9 cellular contexts compared by ENCODE assay signal in the genomic region with DNA sequence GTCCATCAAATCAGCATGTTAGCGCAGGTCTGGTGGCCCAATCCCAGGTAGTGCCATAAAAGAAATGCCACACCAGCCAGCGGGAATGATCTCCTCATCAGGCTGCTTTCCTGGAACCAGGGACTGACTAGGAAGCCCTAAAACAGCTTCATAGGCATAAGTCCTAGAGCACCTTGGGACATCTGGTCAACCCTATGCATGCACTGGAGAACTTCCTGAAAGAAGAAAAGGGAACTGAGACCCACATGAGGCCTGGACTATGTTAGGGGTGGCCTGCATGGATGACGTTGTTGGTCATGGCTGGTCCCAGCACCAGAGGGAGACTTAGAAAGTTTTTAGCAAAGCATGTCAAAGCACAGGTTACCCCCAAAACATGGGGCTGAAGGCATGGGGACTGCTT. TPM values are rescaled to one million over a fixed set of nuclear protein-coding genes. Genes with fewer than 3 reads are reported as not detected.
DNase-seq lines count a peak whose midpoint lies in the region; ATAC-seq and TF ChIP-seq lines count a peak whose summit lies in the region.
"Had no signal": no experiment of that assay in that cellular context is flagged by ENCODE, and none has a peak within 500 bp of the region (broad histone marks: within the 10 kb centered on the region; RNA-seq: fewer than 3 reads in every experiment).

No MANE protein-coding gene starts in this region.

- DNase-seq in Kasumi-1 (lab: John Stamatoyannopoulos, UW) (peak; percentile 2 to 8), lower lobe of right lung (no peak), GF-D8 (lab: John Stamatoyannopoulos, UW) (no peak), 8988T (no peak)
- DNase-seq: psoas muscle had no signal

- H3K4me3 ChIP-seq in lower lobe of right lung: no peak overlapping the region
- H3K4me3 ChIP-seq: psoas muscle had no signal

- H3K9me3 ChIP-seq in lower lobe of right lung: no peaks in the 10 kb centered on the region
- H3K9me3 ChIP-seq: psoas muscle had no signal

- H3K27ac ChIP-seq in lower lobe of right lung: no peak overlapping the region
- H3K27ac ChIP-seq: epithelial cell of prostate, psoas muscle had no signal

- no peaks in the 10 kb centered on the region for H3K27me3 ChIP-seq in lower lobe of right lung (ENCODE audit: low read depth)

- ATAC-seq in GM18909 (IDR thresholded peaks at IDR 0.05; ENCODE audit: poor library complexity, unreplicated experiment): peak; percentile 88
- ATAC-seq in GM21786 (IDR thresholded peaks at IDR 0.05; ENCODE audit: unreplicated experiment): peak; percentile 87
- peak; percentile 43 to 71 for ATAC-seq in lower lobe of right lung
- ATAC-seq in GM21515 (IDR thresholded peaks at IDR 0.05; ENCODE audit: unreplicated experiment): no peak
- ATAC-seq: psoas muscle had no signal

- intact Hi-C loops in lower lobe of right lung (cut with DNase I): no loop called here

- no peaks in the 10 kb centered on the region for H3K36me3 ChIP-seq in lower lobe of right lung

- H3K4me1 ChIP-seq in lower lobe of right lung: peaks cover 10% of the 10 kb centered on the region
- H3K4me1 ChIP-seq: psoas muscle had no signal

- TF ChIP-seq CTCF in lower lobe of right lung (IDR thresholded peaks at IDR 0.05): no peak

RNA-seq across cellular contexts. Expression of a gene that starts 7.6 kb away (rescaled TPM):
- not detected for total RNA-seq in lower lobe of right lung
- total RNA-seq: psoas muscle had no signal

RNA-seq across cellular contexts. Expression of a gene that starts 15.8 kb away (rescaled TPM):
- 5.5 TPM for total RNA-seq in lower lobe of right lung
- total RNA-seq: psoas muscle had no signal

Comparison
In these comparisons a context has a peak if more than half of its experiments do, and no peak if none do; other contexts are left out.
1. DNase-seq: peak in Kasumi-1 (2 of 2); none in lower lobe of right lung (single experiment), GF-D8 (single experiment) and 8988T (single experiment).